Comparison of ENCODE assay signal across 8 cellular contexts in genomic region chr22:27405672-27406388, GRCh38.
DNase-seq lines count a peak whose midpoint lies in the region; ATAC-seq and TF ChIP-seq lines count a peak whose summit lies in the region.

No MANE protein-coding gene starts in this region.

- H3K27me3 ChIP-seq in H7 (ENCODE audit: control insufficient read depth, insufficient read depth, low read length) (no peaks in the 10 kb centered on the region), ovary (no peaks in the 10 kb centered on the region)

- no peaks in the 10 kb centered on the region for H3K4me1 ChIP-seq in ovary (ENCODE audit: insufficient read depth)

- ATAC-seq in HG02763 (IDR thresholded peaks at IDR 0.05; ENCODE audit: unreplicated experiment) = no peak

- H3K36me3 ChIP-seq in H7 (replicated peaks; ENCODE audit: control insufficient read depth, insufficient read depth, low read length) = no peaks in the 10 kb centered on the region
- H3K36me3 ChIP-seq in ovary = no peaks in the 10 kb centered on the region

- peak in 2 of 3 donors; percentile 18 to 49 for TF ChIP-seq CTCF in ovary (IDR thresholded peaks at IDR 0.05)

- no peak for TF ChIP-seq EP300 in ovary (IDR thresholded peaks at IDR 0.05)

- H3K9me3 ChIP-seq in ovary = no peaks in the 10 kb centered on the region

- no peak overlapping the region for H3K4me3 ChIP-seq in H7 (ENCODE audit: insufficient read depth, low read depth, low read length)
- H3K4me3 ChIP-seq in ovary = no peak overlapping the region

- peak; percentile 60 for DNase-seq in COLO668 (lab: John Stamatoyannopoulos, UW; ENCODE audit: unreplicated experiment)
- DNase-seq in H7 = peak; percentile 84
- peak; percentile 20 for DNase-seq in SKM-1 treated with dmso at 0.1 percent for 144 hours (lab: John Stamatoyannopoulos, UW; ENCODE audit: unreplicated experiment)
- peak; percentile 36 for DNase-seq in fibroblast of gingiva (ENCODE audit: low read depth)
- peak in 4 of 5 donors; percentile 39 to 63 (median 50) for DNase-seq in ovary
- no peak for DNase-seq in GF-D8 (lab: John Stamatoyannopoulos, UW)
- DNase-seq in effector CD8-positive, alpha-beta T cell (lab: John Stamatoyannopoulos, UW) = no peak

- intact Hi-C loops in ovary (cut with DNase I) = loop anchor here in 3 of 4 donors (5.0 to 10.0 kb wide), 2 partner anchors 399 to 1819 kb away; partner anchors contain the start of gene MN1 (in 2 of the 3)

- WGBS in ovary, 3 donors = 61 to 64% (median 61%) methylated on average over 10 of the region's 10 CpGs

- no peak for TF ChIP-seq POLR2A in ovary (IDR thresholded peaks at IDR 0.05)

- H3K27ac ChIP-seq in ovary = no peak overlapping the region

Comparison
In these comparisons a context has a peak if more than half of its experiments do, and no peak if none do; other contexts are left out.
1. DNase-seq: peak in COLO668 (single experiment), H7 (single experiment), SKM-1 treated with dmso at 0.1 percent for 144 hours (single experiment), fibroblast of gingiva (single experiment) and ovary (4 of 5); none in GF-D8 (single experiment) and effector CD8-positive, alpha-beta T cell (single experiment).